35 cellular contexts compared by ENCODE assay signal in the genomic region with DNA sequence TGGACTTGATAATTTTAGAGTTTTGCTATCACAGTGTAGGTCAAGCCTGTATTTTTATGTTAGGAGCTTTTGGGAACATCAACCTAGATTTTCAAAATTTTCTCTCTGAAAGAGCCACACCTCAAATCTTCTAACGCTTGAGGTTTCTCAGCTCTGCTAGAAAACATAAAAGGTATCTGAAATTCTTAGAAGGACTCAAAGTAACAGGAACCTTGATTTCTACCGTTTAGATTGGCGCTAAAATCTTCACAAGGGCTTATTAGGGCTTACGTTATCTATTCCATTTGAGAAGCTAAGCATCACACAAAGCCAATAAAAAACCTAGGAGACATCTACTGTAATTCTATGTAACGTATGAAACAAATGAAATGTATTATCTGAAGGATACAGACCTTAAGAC.
"Had no signal": no experiment of that assay in that cellular context is flagged by ENCODE, and none has a peak within 500 bp of the region (broad histone marks: within the 10 kb centered on the region; RNA-seq: fewer than 3 reads in every experiment).

No MANE protein-coding gene starts in this region.

- H3K27me3 Mint-ChIP-seq: activated B cell treated with CpG ODN at 0.5 μM for 24 hours; activated naive CD4-positive, alpha-beta T cell treated with anti-CD3 and anti-CD28 coated beads, Interleukin-2, amount 50 U/mL, for 24 hours; activated T-cell treated with anti-CD3 and anti-CD28 coated beads, Interleukin-2, amount 50 U/mL, for 24 hours; central memory CD8-positive, alpha-beta T cell; dendritic cell treated with granulocyte-macrophage colony-stimulating factor and Interleukin-4, amounts not matched to agents 40 ng/mL and 50 ng/mL, for 4 days; T-cell had no signal

- DNase-seq: activated B cell treated with CpG ODN at 0.5 μM for 24 hours; activated CD4-positive, alpha-beta T cell treated with anti-CD3 and anti-CD28 coated beads for 48 hours; activated CD4-positive, alpha-beta T cell treated with anti-CD3 and anti-CD28 coated beads, Interleukin-2, amount 50 U/mL, for 1 hour; activated CD4-positive, alpha-beta T cell treated with anti-CD3 and anti-CD28 coated beads, Interleukin-2, amount 50 U/mL, for 48 hours; activated CD8-positive, alpha-beta memory T cell treated with anti-CD3 and anti-CD28 coated beads, Interleukin-2, amount 50 U/mL, for 48 hours; activated gamma-delta T cell; activated naive CD4-positive, alpha-beta T cell; activated T-cell treated with anti-CD3 and anti-CD28 coated beads for 4 hours; activated T-cell treated with anti-CD3 and anti-CD28 coated beads, Interleukin-2, amount 50 U/mL, for 24 hours; activated T-cell treated with anti-CD3 and anti-CD28 coated beads, Interleukin-2, amount 50 U/mL, for 72 hours; amniotic stem cell; anterior cingulate cortex; brain microvascular endothelial cell; dorsolateral prefrontal cortex; effector memory CD4-positive, alpha-beta T cell; endodermal cell; erythroblast; gastrocnemius medialis; glutamatergic neuron; heart left ventricle; SW 1271; T-cell; T1000; WERI-Rb-1 had no signal

- H3K4me3 Mint-ChIP-seq: activated B cell treated with CpG ODN at 0.5 μM for 24 hours; activated naive CD4-positive, alpha-beta T cell treated with anti-CD3 and anti-CD28 coated beads, Interleukin-2, amount 50 U/mL, for 24 hours; activated T-cell treated with anti-CD3 and anti-CD28 coated beads, Interleukin-2, amount 50 U/mL, for 24 hours; activated T-cell treated with anti-CD3 and anti-CD28 coated beads, Interleukin-2, amount 50 U/mL, for 72 hours; central memory CD8-positive, alpha-beta T cell; dendritic cell treated with granulocyte-macrophage colony-stimulating factor and Interleukin-4, amounts not matched to agents 40 ng/mL and 50 ng/mL, for 4 days; endodermal cell; T-helper 1 cell treated with Interleukin-12 subunit alpha and Interleukin-12 subunit beta and Interleukin-4 antibody, amounts not matched to agents 30 μg/mL and 1 μg/mL, for 36 hours; T-helper 2 cell treated with Interferon-gamma antibody and Interleukin-4, amounts not matched to agents 5 μg/mL and 100 μg/mL, for 36 hours had no signal

- H3K36me3 Mint-ChIP-seq: activated naive CD4-positive, alpha-beta T cell treated with anti-CD3 and anti-CD28 coated beads, Interleukin-2, amount 50 U/mL, for 24 hours; T-cell had no signal

- H3K9me3 Mint-ChIP-seq: activated naive CD4-positive, alpha-beta T cell treated with anti-CD3 and anti-CD28 coated beads, Interleukin-2, amount 50 U/mL, for 24 hours; activated T-cell treated with anti-CD3 and anti-CD28 coated beads, Interleukin-2, amount 50 U/mL, for 24 hours; activated T-cell treated with anti-CD3 and anti-CD28 coated beads, Interleukin-2, amount 50 U/mL, for 72 hours; central memory CD8-positive, alpha-beta T cell; dendritic cell treated with granulocyte-macrophage colony-stimulating factor and Interleukin-4, amounts not matched to agents 40 ng/mL and 50 ng/mL, for 4 days; endodermal cell; T-cell; T-helper 2 cell treated with Interferon-gamma antibody and Interleukin-4, amounts not matched to agents 5 μg/mL and 100 μg/mL, for 36 hours had no signal

- H3K27me3 ChIP-seq: brain microvascular endothelial cell, dorsolateral prefrontal cortex, esophagus muscularis mucosa, foreskin keratinocyte, gastrocnemius medialis, heart left ventricle had no signal

- H3K27ac Mint-ChIP-seq: activated B cell treated with CpG ODN at 0.5 μM for 24 hours; activated naive CD4-positive, alpha-beta T cell treated with anti-CD3 and anti-CD28 coated beads, Interleukin-2, amount 50 U/mL, for 24 hours; activated T-cell treated with anti-CD3 and anti-CD28 coated beads, Interleukin-2, amount 50 U/mL, for 24 hours; activated T-cell treated with anti-CD3 and anti-CD28 coated beads, Interleukin-2, amount 50 U/mL, for 72 hours; dendritic cell treated with granulocyte-macrophage colony-stimulating factor and Interleukin-4, amounts not matched to agents 40 ng/mL and 50 ng/mL, for 4 days; endodermal cell; T-cell; T-helper 1 cell treated with Interleukin-12 subunit alpha and Interleukin-12 subunit beta and Interleukin-4 antibody, amounts not matched to agents 30 μg/mL and 1 μg/mL, for 36 hours had no signal

- H3K4me1 Mint-ChIP-seq: activated B cell treated with CpG ODN at 0.5 μM for 24 hours; central memory CD8-positive, alpha-beta T cell had no signal

- H3K36me3 ChIP-seq: brain microvascular endothelial cell, esophagus muscularis mucosa, gastrocnemius medialis, heart left ventricle, WERI-Rb-1 had no signal

- H3K4me3 ChIP-seq: coronary artery, dorsolateral prefrontal cortex, esophagus muscularis mucosa, gastrocnemius medialis, heart left ventricle had no signal

- H3K27ac ChIP-seq: brain microvascular endothelial cell, coronary artery, dorsolateral prefrontal cortex, esophagus muscularis mucosa, foreskin keratinocyte, gastrocnemius medialis, heart left ventricle, WERI-Rb-1 had no signal

- H3K4me1 ChIP-seq: foreskin keratinocyte, gastrocnemius medialis, heart left ventricle had no signal

- ATAC-seq: activated CD4-positive, CD25-positive, alpha-beta regulatory T cell treated with anti-CD3 and anti-CD28 coated beads, Interleukin-2, amount 50 U/mL, for 24 hours; activated T-cell treated with anti-CD3 and anti-CD28 coated beads, Interleukin-2, amount 50 U/mL, for 72 hours; gastrocnemius medialis; heart left ventricle had no signal

- FAIRE-seq: astrocyte, bronchial epithelial cell had no signal
